ENCODE assay signal across 2 cellular contexts in genomic region chr2:79849949-79850348, GRCh38.
TF ChIP-seq lines count a peak whose summit lies in the region.

No MANE protein-coding gene starts in this region.

TF ChIP-seq in GM23338, 12 proteins besides CTCF, POLR2A, EP300 and RAD21 (continued from another document):
- TF ChIP-seq ZNF462 (CRISPR knock-in tag; IDR thresholded peaks at IDR 0.05): no peak
- TF ChIP-seq JUNB (IDR thresholded peaks at IDR 0.05; ENCODE audit: unreplicated experiment): no peak
- no peak for TF ChIP-seq ZNF114 (CRISPR knock-in tag; IDR thresholded peaks at IDR 0.05)
- TF ChIP-seq REST (IDR thresholded peaks at IDR 0.05; ENCODE audit: unreplicated experiment): no peak
- no peak for TF ChIP-seq EZH2 (IDR thresholded peaks at IDR 0.05; ENCODE audit: low read depth, unreplicated experiment)
- no peak for TF ChIP-seq STAT1 (IDR thresholded peaks at IDR 0.05; ENCODE audit: unreplicated experiment)
- no peak for TF ChIP-seq POLR2AphosphoS5 (IDR thresholded peaks at IDR 0.05; ENCODE audit: low read depth)
- no peak for TF ChIP-seq ETS1 (IDR thresholded peaks at IDR 0.05)

TF ChIP-seq in H1, 55 proteins besides CTCF, POLR2A, EP300 and RAD21 (continued from another document):
- TF ChIP-seq SIX5 (IDR thresholded peaks at IDR 0.05; ENCODE audit: low read depth, low read length) (no peak), TAF7 (optimal IDR thresholded peaks at IDR 0.05; ENCODE audit: borderline replicate concordance, low read depth, low read length) (no peak), SIN3A (conservative IDR thresholded peaks at IDR 0.05 in 1 of 2, IDR thresholded peaks at IDR 0.05 in 1 of 2; ENCODE audit: low read depth in 1 of 2, low read length in 2 of 2) (no peak), SUZ12 (IDR thresholded peaks at IDR 0.05; ENCODE audit: low read length) (no peak), POLR2AphosphoS5 (IDR thresholded peaks at IDR 0.05; ENCODE audit: low read depth, low read length) (no peak), YY1 (IDR thresholded peaks at IDR 0.05; ENCODE audit: low read depth, low read length) (no peak), CHD1 (IDR thresholded peaks at IDR 0.05; ENCODE audit: low read depth, low read length) (no peak)
